ENCODE assay signal across 9 cellular contexts in genomic region chr19:40803170-40803856, GRCh38. TPM values are rescaled to one million over a fixed set of nuclear protein-coding genes. Genes with fewer than 3 reads are reported as not detected.
DNase-seq lines count a peak whose midpoint lies in the region; ATAC-seq and TF ChIP-seq lines count a peak whose summit lies in the region.
"Had no signal": no experiment of that assay in that cellular context is flagged by ENCODE, and none has a peak within 500 bp of the region (broad histone marks: within the 10 kb centered on the region; RNA-seq: fewer than 3 reads in every experiment).

No MANE protein-coding gene starts in this region.

- H3K36me3 Mint-ChIP-seq in MCF 10A (ENCODE audit: insufficient read depth, unreplicated experiment), result peaks cover 25% of the 10 kb centered on the region
- H3K36me3 Mint-ChIP-seq in mesothelial cell of epicardium, result peaks cover 4% of the 10 kb centered on the region

- H3K4me3 ChIP-seq in cardiac muscle cell, result no peak overlapping the region
- H3K4me3 ChIP-seq in upper lobe of right lung, result peak overlapping the region; percentile 96
- no peak overlapping the region for H3K4me3 ChIP-seq in H7 (ENCODE audit: insufficient read depth, low read depth, low read length)

- POLR2A ChIA-PET in MCF 10A (lab: Yijun Ruan, JAX), result no interaction called here

- H3K27ac Mint-ChIP-seq in MCF 10A (ENCODE audit: low read depth, unreplicated experiment), result peak overlapping the region; percentile 39
- peak overlapping the region; percentile 66 for H3K27ac Mint-ChIP-seq in mesothelial cell of epicardium

- peaks cover 19% of the 10 kb centered on the region for H3K36me3 ChIP-seq in cardiac muscle cell
- H3K36me3 ChIP-seq in upper lobe of right lung, result peaks cover 65% of the 10 kb centered on the region
- H3K36me3 ChIP-seq in H7 (replicated peaks; ENCODE audit: control insufficient read depth, insufficient read depth, low read length), result peaks cover 22% of the 10 kb centered on the region

- CTCF ChIA-PET in MCF 10A (lab: Yijun Ruan, JAX), result no interaction called here

- H3K4me1 ChIP-seq in cardiac muscle cell (ENCODE audit: low read depth) (peaks cover 42% of the 10 kb centered on the region), upper lobe of right lung (peaks cover 76% of the 10 kb centered on the region)

- H3K27ac ChIP-seq in cardiac muscle cell (peak overlapping the region; percentile 1), upper lobe of right lung (peak overlapping the region; percentile 92)

- ATAC-seq in left cardiac atrium (no peak), upper lobe of right lung (no peak), HG03439 (IDR thresholded peaks at IDR 0.05; ENCODE audit: unreplicated experiment) (no peak)

- no peak for DNase-seq in cardiac muscle cell (ENCODE audit: low read depth in 1 of 2, low spot score in 1 of 2)
- no peak for DNase-seq in left cardiac atrium
- no peak for DNase-seq in MCF 10A (ENCODE audit: unreplicated experiment)
- DNase-seq in mesothelial cell of epicardium (ENCODE audit: low spot score in 2 of 2, unreplicated experiment in 2 of 2), result no peak
- DNase-seq in upper lobe of right lung, result no peak
- DNase-seq in stimulated activated naive CD4-positive, alpha-beta T cell treated with Interleukin-2 at 50 U/mL for 16 hours (lab: John Stamatoyannopoulos, UW), result no peak
- no peak for DNase-seq in H7
- DNase-seq: DMS153 had no signal

- H3K4me3 Mint-ChIP-seq in MCF 10A (ENCODE audit: unreplicated experiment) (no peak overlapping the region), mesothelial cell of epicardium (peak overlapping the region; percentile 33)

- H3K9me3 Mint-ChIP-seq in MCF 10A (ENCODE audit: unreplicated experiment) (no peaks in the 10 kb centered on the region), mesothelial cell of epicardium (no peaks in the 10 kb centered on the region)

- TF ChIP-seq CTCF in cardiac muscle cell (IDR thresholded peaks at IDR 0.05; ENCODE audit: low read depth, low read length), result no peak
- no peak for TF ChIP-seq CTCF in MCF 10A (IDR thresholded peaks at IDR 0.05; ENCODE audit: unreplicated experiment)
- no peak for TF ChIP-seq CTCF in mesothelial cell of epicardium (IDR thresholded peaks at IDR 0.05; ENCODE audit: unreplicated experiment)
- no peak for TF ChIP-seq CTCF in upper lobe of right lung (IDR thresholded peaks at IDR 0.05)

- no TSS peak for BruUV-seq in MCF 10A (replicated peaks; lab: Mats Ljungman, UMichigan)

- H3K27me3 ChIP-seq in cardiac muscle cell (no peaks in the 10 kb centered on the region), upper lobe of right lung (no peaks in the 10 kb centered on the region), H7 (ENCODE audit: control insufficient read depth, insufficient read depth, low read length) (no peaks in the 10 kb centered on the region)

- H3K27me3 Mint-ChIP-seq in MCF 10A (ENCODE audit: insufficient read depth, unreplicated experiment) (no peaks in the 10 kb centered on the region), mesothelial cell of epicardium (ENCODE audit: low read depth) (no peaks in the 10 kb centered on the region)

- intact Hi-C loops in left cardiac atrium (cut with DNase I) (loop anchor here in 1 of 2 donors (5.0 to 10.0 kb wide), 2 partner anchors 86 to 139 kb away; partner anchors contain the start of genes COQ8B and ITPKC), MCF 10A (cut with micrococcal nuclease) (no loop called here), upper lobe of right lung (cut with DNase I) (no loop called here)

- H3K9me3 ChIP-seq in cardiac muscle cell (ENCODE audit: low read depth) (no peaks in the 10 kb centered on the region), upper lobe of right lung (no peaks in the 10 kb centered on the region)

- H3K4me1 Mint-ChIP-seq in MCF 10A (ENCODE audit: insufficient read depth, unreplicated experiment) (peaks cover 54% of the 10 kb centered on the region), mesothelial cell of epicardium (peaks cover 61% of the 10 kb centered on the region)

RNA-seq across cellular contexts. Expression of gene EGLN2, which starts 4.3 kb away (rescaled TPM):
- total RNA-seq in cardiac muscle cell (99.5 and 109 TPM in 2 replicates), left cardiac atrium (10 to 100 TPM; 66.7 to 67.5 TPM), MCF 10A (2022) (55.6 and 62.7 TPM in 2 replicates), mesothelial cell of epicardium (107 to 109 TPM (median 108 TPM) in 3 replicates), upper lobe of right lung (173 TPM)
- 96.4 and 122 TPM in 2 replicates for polyA plus RNA-seq in cardiac muscle cell
- total RNA-seq in H7 (2014; rRNA removed; shearing (Covaris generic)), result 110 and 148 TPM in 2 replicates

RNA-seq across cellular contexts. Expression of gene RAB4B, which starts 25.3 kb away (rescaled TPM):
- 15.8 and 21.8 TPM in 2 replicates for total RNA-seq in cardiac muscle cell
- polyA plus RNA-seq in cardiac muscle cell, result 21.3 and 38.9 TPM in 2 replicates
- 10 to 100 TPM; 15.9 to 17.5 TPM for total RNA-seq in left cardiac atrium
- 10.1 and 13.2 TPM in 2 replicates for total RNA-seq in MCF 10A (2022)
- total RNA-seq in mesothelial cell of epicardium, result 13.2 to 15.8 TPM (median 14.5 TPM) in 3 replicates
- 45.4 TPM for total RNA-seq in upper lobe of right lung
- total RNA-seq in H7 (2014; rRNA removed; shearing (Covaris generic)), result 23.8 and 26.4 TPM in 2 replicates

RNA-seq across cellular contexts. Expression of gene MIA, which starts 28.0 kb away (rescaled TPM):
- total RNA-seq in cardiac muscle cell (not detected in 2 replicates), left cardiac atrium (1 to 10 TPM in 1 of 2 donors, under 1 TPM in 1; 0.97 to 1.8 TPM), MCF 10A (2022) (0.70 TPM in 1 of 2 replicates, not detected in the other), mesothelial cell of epicardium (1.2 to 2.7 TPM (median 1.4 TPM) in 3 replicates), upper lobe of right lung (not detected)
- not detected in 2 replicates for polyA plus RNA-seq in cardiac muscle cell
- total RNA-seq in H7 (2014; rRNA removed; shearing (Covaris generic)), result not detected in 2 replicates

RNA-seq across cellular contexts. Expression of gene CYP2A6, which starts 46.9 kb away (rescaled TPM):
- total RNA-seq in cardiac muscle cell (0.42 TPM in 1 of 2 replicates, not detected in the other), left cardiac atrium (not detected), MCF 10A (2022) (not detected in 2 replicates), mesothelial cell of epicardium (0.27 to 0.40 TPM (median 0.34 TPM) in 3 replicates), upper lobe of right lung (not detected)
- polyA plus RNA-seq in cardiac muscle cell, result 0.25 TPM in 1 of 2 replicates, not detected in the other
- total RNA-seq in H7 (2014; rRNA removed; shearing (Covaris generic)), result not detected in 2 replicates

RNA-seq across cellular contexts. Expression of gene SNRPA, which starts 52.3 kb away (rescaled TPM):
- total RNA-seq in cardiac muscle cell, result 158 and 230 TPM in 2 replicates
- polyA plus RNA-seq in cardiac muscle cell, result 145 and 155 TPM in 2 replicates
- 10 to 100 TPM; 23.1 to 34.9 TPM for total RNA-seq in left cardiac atrium
- total RNA-seq in MCF 10A (2022), result 108 and 160 TPM in 2 replicates
- 109 to 121 TPM (median 111 TPM) in 3 replicates for total RNA-seq in mesothelial cell of epicardium
- 51.7 TPM for total RNA-seq in upper lobe of right lung
- 440 and 502 TPM in 2 replicates for total RNA-seq in H7 (2014; rRNA removed; shearing (Covaris generic))
